Comparison of ENCODE assay signal across 25 cellular contexts in the genomic region with DNA sequence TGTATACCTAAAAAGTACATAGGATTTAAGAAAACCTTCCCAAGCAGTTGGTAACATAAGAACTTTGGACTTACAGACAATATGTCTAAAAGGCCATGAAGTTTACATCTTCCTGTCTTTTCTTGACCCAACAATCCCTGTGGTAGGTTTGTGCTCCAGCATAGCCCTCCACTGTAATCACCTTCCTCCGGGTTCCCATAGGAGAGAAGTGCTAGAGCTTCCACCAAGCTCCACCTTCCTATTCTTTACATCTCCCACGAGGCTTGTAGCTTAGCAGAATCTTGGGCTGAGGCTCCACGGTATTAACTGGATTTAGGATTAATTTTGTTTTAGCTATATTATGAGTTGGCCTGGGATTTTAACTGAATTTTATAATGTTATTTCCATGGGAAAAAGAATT. TPM values are rescaled to one million over a fixed set of nuclear protein-coding genes. Genes with fewer than 3 reads are reported as not detected.
DNase-seq lines count a peak whose midpoint lies in the region; ATAC-seq and TF ChIP-seq lines count a peak whose summit lies in the region.
"Had no signal": no experiment of that assay in that cellular context is flagged by ENCODE, and none has a peak within 500 bp of the region (broad histone marks: within the 10 kb centered on the region; RNA-seq: fewer than 3 reads in every experiment).

No MANE protein-coding gene starts in this region.

- no peak overlapping the region for H3K4me2 ChIP-seq in trophoblast cell (ENCODE audit: low read length)
- H3K4me2 ChIP-seq: BLaER1 treated with 17β-estradiol and CSF1 and Interleukin-3, amounts not matched to agents 10 nM and 100 nM had no signal

- no peak overlapping the region for H2AFZ ChIP-seq in trophoblast cell (ENCODE audit: insufficient read depth, low read length, poor library complexity)

- ATAC-seq in HG02759 (IDR thresholded peaks at IDR 0.05; ENCODE audit: unreplicated experiment) = no peak
- ATAC-seq: CD8-positive, alpha-beta T cell; HCT116 had no signal

- H3K14ac ChIP-seq in trophoblast cell (ENCODE audit: low read length) = no peak overlapping the region

- no peaks in the 10 kb centered on the region for H3K79me2 ChIP-seq in trophoblast cell (ENCODE audit: control insufficient read depth, insufficient read depth, low read length, poor library complexity)

- H3K36me3 ChIP-seq in WERI-Rb-1 = no peaks in the 10 kb centered on the region
- no peaks in the 10 kb centered on the region for H3K36me3 ChIP-seq in trophoblast cell (ENCODE audit: control insufficient read depth in 1 of 2, insufficient read depth in 2 of 2, low read length in 2 of 2)
- H3K36me3 ChIP-seq: BLaER1 treated with 17β-estradiol and CSF1 and Interleukin-3, amounts not matched to agents 10 nM and 100 nM had no signal

- H3K9me3 ChIP-seq in WERI-Rb-1 (ENCODE audit: severe bottlenecking) (no peaks in the 10 kb centered on the region), trophoblast cell (ENCODE audit: insufficient read depth, low read depth, low read length) (no peaks in the 10 kb centered on the region)
- H3K9me3 ChIP-seq: BLaER1 treated with 17β-estradiol and CSF1 and Interleukin-3, amounts not matched to agents 10 nM and 100 nM had no signal

- H2BK120ac ChIP-seq in trophoblast cell (ENCODE audit: insufficient read depth, low read length, poor library complexity) = no peak overlapping the region

- no peak overlapping the region for H4K12ac ChIP-seq in trophoblast cell (ENCODE audit: low read depth, low read length)

- H4K91ac ChIP-seq in trophoblast cell (ENCODE audit: low read depth, low read length) = peak overlapping the region; percentile 73

- no peak overlapping the region for H2BK5ac ChIP-seq in trophoblast cell (ENCODE audit: low read depth, low read length, poor library complexity)

- H2BK12ac ChIP-seq in trophoblast cell (ENCODE audit: low read length) = no peak overlapping the region

- no peak overlapping the region for H3K4me3 ChIP-seq in WERI-Rb-1 (ENCODE audit: low read depth, low read length)
- H3K4me3 ChIP-seq in trophoblast cell (ENCODE audit: low read depth, low read length) = no peak overlapping the region
- H3K4me3 ChIP-seq: BLaER1 treated with 17β-estradiol and CSF1 and Interleukin-3, amounts not matched to agents 10 nM and 100 nM had no signal

- no peak for TF ChIP-seq CTCF in WERI-Rb-1 (IDR thresholded peaks at IDR 0.05; ENCODE audit: low read depth, low read length)

- peak overlapping the region; percentile 46 for H3K4ac ChIP-seq in trophoblast cell (ENCODE audit: low read depth, low read length)

- peak; percentile 7 for DNase-seq in DMS53 (lab: John Stamatoyannopoulos, UW)
- DNase-seq in DMS53 treated with DMSO at 0.1 percent for 48 hours (lab: John Stamatoyannopoulos, UW; ENCODE audit: unreplicated experiment) = no peak
- peak; percentile 11 for DNase-seq in NCI-H82 treated with DMSO at 0.1 percent for 48 hours (lab: John Stamatoyannopoulos, UW; ENCODE audit: unreplicated experiment)
- peak; percentile 33 for DNase-seq in WERI-Rb-1
- DNase-seq in trophoblast cell = no peak
- DNase-seq in foreskin melanocyte = no peak
- DNase-seq in NCI-H2107 treated with DMSO at 0.1 percent for 48 hours (lab: John Stamatoyannopoulos, UW; ENCODE audit: unreplicated experiment) = no peak
- DNase-seq: CD8-positive, alpha-beta T cell; EL; GF-D8; Karpas-422; MV-4-11; NCI-H1105 treated with DMSO at 0.1 percent for 48 hours; NCI-H1694; NCI-H2081; NCI-H2227 treated with DMSO at 0.1 percent for 48 hours; NCI-H510A treated with DMSO at 0.1 percent for 48 hours; OCI-M1; RPMI8226; SIG-M5; T-helper 1 cell had no signal

- H3K23ac ChIP-seq in trophoblast cell (ENCODE audit: low read length) = no peak overlapping the region

- H3K4me1 ChIP-seq in trophoblast cell (ENCODE audit: control insufficient read depth in 1 of 2, insufficient read depth in 2 of 2, low read length in 2 of 2) = no peaks in the 10 kb centered on the region

- peaks cover 2% of the 10 kb centered on the region for H3K79me1 ChIP-seq in trophoblast cell (ENCODE audit: low read length)

- no peak overlapping the region for H3K9ac ChIP-seq in trophoblast cell (ENCODE audit: low read length)
- H3K9ac ChIP-seq: BLaER1 treated with 17β-estradiol and CSF1 and Interleukin-3, amounts not matched to agents 10 nM and 100 nM had no signal

- no CpG with 5 or more reads among the region's 3 CpGs for WGBS in trophoblast cell (ENCODE audit: extremely low coverage, insufficient coverage, insufficient read length)

- H3K18ac ChIP-seq in trophoblast cell (ENCODE audit: low read length) = no peak overlapping the region

- no peak overlapping the region for H4K8ac ChIP-seq in trophoblast cell (ENCODE audit: low read depth, low read length)

- H3K27me3 ChIP-seq in WERI-Rb-1 (ENCODE audit: insufficient read depth, low read depth, severe bottlenecking) = no peaks in the 10 kb centered on the region
- no peaks in the 10 kb centered on the region for H3K27me3 ChIP-seq in trophoblast cell (ENCODE audit: insufficient read depth, low read length)
- H3K27me3 ChIP-seq: BLaER1 treated with 17β-estradiol and CSF1 and Interleukin-3, amounts not matched to agents 10 nM and 100 nM had no signal

- no peak overlapping the region for H2AK5ac ChIP-seq in trophoblast cell (ENCODE audit: low read length)

- H3K27ac ChIP-seq in WERI-Rb-1 (no peak overlapping the region), trophoblast cell (ENCODE audit: low read depth, low read length) (no peak overlapping the region)
- H3K27ac ChIP-seq: 22Rv1; BLaER1 treated with 17β-estradiol and CSF1 and Interleukin-3, amounts not matched to agents 10 nM and 100 nM had no signal

RNA-seq across cellular contexts. Expression of a gene that starts 23.3 kb away (rescaled TPM):
- 39.0 and 41.3 TPM in 2 replicates for polyA plus RNA-seq in trophoblast cell (2013)

Comparison
In these comparisons a context has a peak if more than half of its experiments do, and no peak if none do; other contexts are left out.
1. DNase-seq: peak in DMS53 (single experiment), NCI-H82 treated with DMSO at 0.1 percent for 48 hours (single experiment) and WERI-Rb-1 (single experiment); none in DMS53 treated with DMSO at 0.1 percent for 48 hours (single experiment), trophoblast cell (0 of 2), foreskin melanocyte (single experiment) and NCI-H2107 treated with DMSO at 0.1 percent for 48 hours (single experiment).